ENCODE assay signal across 18 cellular contexts in genomic region chr1:196078691-196079090, GRCh38.
DNase-seq lines count a peak whose midpoint lies in the region; ATAC-seq and TF ChIP-seq lines count a peak whose summit lies in the region.
"Had no signal": no experiment of that assay in that cellular context is flagged by ENCODE, and none has a peak within 500 bp of the region (broad histone marks: within the 10 kb centered on the region; RNA-seq: fewer than 3 reads in every experiment).

No MANE protein-coding gene starts in this region.

- H3K4me1 ChIP-seq in RWPE2 (ENCODE audit: insufficient read depth, poor library complexity, severe bottlenecking): peaks cover 6% of the 10 kb centered on the region
- H3K4me1 ChIP-seq in vagina: no peaks in the 10 kb centered on the region
- H3K4me1 ChIP-seq: colonic mucosa had no signal

- TF ChIP-seq POLR2A in erythroblast (IDR thresholded peaks at IDR 0.05; ENCODE audit: low read length): no peak
- TF ChIP-seq POLR2A in vagina (IDR thresholded peaks at IDR 0.05): no peak

- H3K27me3 ChIP-seq in RWPE2 (ENCODE audit: insufficient read depth, poor library complexity, severe bottlenecking): no peaks in the 10 kb centered on the region
- H3K27me3 ChIP-seq in vagina: no peaks in the 10 kb centered on the region
- H3K27me3 ChIP-seq: colonic mucosa had no signal

- H3K4me3 ChIP-seq in RWPE2 (ENCODE audit: severe bottlenecking) (no peak overlapping the region), vagina (no peak overlapping the region)
- H3K4me3 ChIP-seq: colonic mucosa, mucosa of descending colon had no signal

- no peaks in the 10 kb centered on the region for H3K36me3 ChIP-seq in RWPE2 (ENCODE audit: low read depth)
- no peaks in the 10 kb centered on the region for H3K36me3 ChIP-seq in vagina
- H3K36me3 ChIP-seq: colonic mucosa had no signal

- TF ChIP-seq CTCF in RWPE2 (IDR thresholded peaks at IDR 0.05; ENCODE audit: poor library complexity, severe bottlenecking) (no peak), vagina (IDR thresholded peaks at IDR 0.05) (no peak)

- ATAC-seq in RWPE2 (ENCODE audit: low read depth) (peak; percentile 55; the same call in 1 of the 3 replicates), HG02623 (IDR thresholded peaks at IDR 0.05; ENCODE audit: unreplicated experiment) (no peak), HG02840 (IDR thresholded peaks at IDR 0.05; ENCODE audit: low FRiP score, unreplicated experiment) (no peak)
- ATAC-seq: left cardiac atrium, mucosa of descending colon had no signal

- H3K9me3 ChIP-seq in RWPE2 (ENCODE audit: severe bottlenecking) (no peaks in the 10 kb centered on the region), vagina (no peaks in the 10 kb centered on the region)
- H3K9me3 ChIP-seq: colonic mucosa, mucosa of descending colon had no signal

- intact Hi-C loops in vagina (cut with DNase I): no loop called here

- DNase-seq in SIG-M5 treated with dmso at 0.1 percent for 504 hours (lab: John Stamatoyannopoulos, UW; ENCODE audit: unreplicated experiment) (peak; percentile 34), SIG-M5 (lab: John Stamatoyannopoulos, UW) (no peak), RWPE2 (ENCODE audit: low spot score) (no peak), erythroblast (lab: John Stamatoyannopoulos, UW) (peak; percentile 24 to 59), vagina (ENCODE audit: extremely low spot score in 2 of 2) (no peak), cortex of kidney (lab: John Stamatoyannopoulos, UW) (no peak)
- DNase-seq: activated CD4-positive, CD25-positive, alpha-beta regulatory T cell; activated effector memory CD4-positive, alpha-beta T cell treated with Interleukin-2 at 50 U/mL for 16 hours; CD4-positive, alpha-beta memory T cell; colonic mucosa; hippocampal formation; left cardiac atrium; mucosa of descending colon; NCI-H526; SW 1271 had no signal

- no peak overlapping the region for H3K27ac ChIP-seq in RWPE2 (ENCODE audit: poor library complexity, severe bottlenecking)
- H3K27ac ChIP-seq in vagina: no peak overlapping the region
- H3K27ac ChIP-seq: colonic mucosa, HL-60 had no signal

Comparison
In these comparisons a context has a peak if more than half of its experiments do, and no peak if none do; other contexts are left out.
1. DNase-seq: peak in SIG-M5 treated with dmso at 0.1 percent for 504 hours (single experiment) and erythroblast (2 of 2); none in SIG-M5 (single experiment), RWPE2 (single experiment), vagina (0 of 2) and cortex of kidney (single experiment).